Comparison of ENCODE assay signal across 11 cellular contexts in the genomic region with DNA sequence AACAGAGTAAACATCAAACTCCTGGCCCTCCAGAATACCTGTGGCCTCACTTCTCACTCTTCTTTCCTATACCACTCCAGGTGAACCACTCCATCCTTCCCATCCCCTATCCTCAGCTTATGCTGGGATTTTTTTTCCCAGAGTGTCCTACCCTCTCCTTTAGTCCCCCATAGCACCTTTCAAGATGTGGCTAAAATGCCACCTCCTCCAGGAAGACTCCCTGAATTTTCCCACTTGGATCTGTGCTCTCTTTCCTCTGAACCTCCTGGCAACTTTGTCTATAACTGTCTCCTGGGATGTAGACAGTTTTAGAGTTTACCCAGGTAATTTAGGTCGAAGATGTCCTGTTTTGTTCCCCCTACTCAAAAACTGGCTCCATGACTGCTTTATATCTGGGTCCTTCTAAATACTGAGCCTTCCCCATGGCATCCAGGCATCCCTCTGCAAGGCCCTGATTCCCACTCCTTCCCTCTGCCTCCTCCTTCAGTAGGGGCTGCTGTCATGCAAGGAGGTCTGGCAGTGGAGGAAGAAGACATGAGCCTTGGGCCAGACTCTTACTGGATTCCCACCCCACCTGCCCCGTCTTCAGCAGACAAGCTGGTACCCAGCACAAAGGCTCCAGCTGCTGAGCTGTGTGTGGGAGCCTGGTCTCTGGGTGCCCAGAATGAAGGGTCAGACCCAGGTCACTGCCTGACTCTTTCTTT.
DNase-seq lines count a peak whose midpoint lies in the region; ATAC-seq, FAIRE-seq and TF ChIP-seq lines count a peak whose summit lies in the region.
"Had no signal": no experiment of that assay in that cellular context is flagged by ENCODE, and none has a peak within 500 bp of the region (broad histone marks: within the 10 kb centered on the region; RNA-seq: fewer than 3 reads in every experiment).

No MANE protein-coding gene starts in this region.

- ATAC-seq in A549 (peak in 1 of 2 experiments; percentile 22; a peak in 3 of 6 replicates), HCT116 (no peak), K562 (no peak), HG03159 (IDR thresholded peaks at IDR 0.05; ENCODE audit: unreplicated experiment) (no peak), GM21367 (IDR thresholded peaks at IDR 0.05; ENCODE audit: unreplicated experiment) (no peak)

- 65% methylated on average over 2 of the region's 2 CpGs for WGBS in A549 (ENCODE audit: missing lambda C conversion rate)
- WGBS in K562 (ENCODE audit: insufficient coverage, low coverage, missing lambda C conversion rate): 31% methylated on average over 2 of the region's 2 CpGs

- TF ChIP-seq CTCF in A549 (IDR thresholded peaks at IDR 0.05): no peak
- no peak for TF ChIP-seq CTCF in HCT116 (IDR thresholded peaks at IDR 0.05 in 2 of 3, conservative IDR thresholded peaks at IDR 0.05 in 1 of 3; ENCODE audit: borderline replicate concordance in 1 of 3, insufficient read depth in 1 of 3, low read depth in 2 of 3, low read length in 2 of 3)
- TF ChIP-seq CTCF in K562 (IDR thresholded peaks at IDR 0.05 in 2 of 3, conservative IDR thresholded peaks at IDR 0.05 in 1 of 3; ENCODE audit: insufficient read depth in 2 of 3, low read depth in 1 of 3, low read length in 3 of 3): no peak

- H3K9ac ChIP-seq in HCT116 (ENCODE audit: low read length) (peak overlapping the region; percentile 21), K562 (ENCODE audit: insufficient read depth in 1 of 2, low read depth in 2 of 2, low read length in 2 of 2) (0 out of 4 replicates have a peak overlapping the region, but pooled peaks of 1 of the 2 experiments have one; percentile 27)

- H3K27ac ChIP-seq in A549 (peak overlapping the region; percentile 1 to 66; a peak in 4 of 6 replicates), HCT116 (ENCODE audit: low read depth, low read length) (no peak overlapping the region), K562 (ENCODE audit: extremely low read depth, low read depth, low read length) (no peak overlapping the region)
- H3K27ac ChIP-seq: breast epithelium had no signal

- TF ChIP-seq POLR2A in A549 (IDR thresholded peaks at IDR 0.05; ENCODE audit: low read length) (no peak), HCT116 (IDR thresholded peaks at IDR 0.05; ENCODE audit: borderline replicate concordance, extremely low read depth, insufficient read depth, insufficient read length) (no peak), K562 (conservative IDR thresholded peaks at IDR 0.05) (no peak)

- TF ChIP-seq EP300 in A549 (IDR thresholded peaks at IDR 0.05): no peak
- no peak for TF ChIP-seq EP300 in K562 (IDR thresholded peaks at IDR 0.05; ENCODE audit: low read length)

- DNase-seq in A549 (ENCODE audit: low read depth in 1 of 2, low spot score in 1 of 2): no peak
- no peak for DNase-seq in HCT116 (ENCODE audit: low read depth, low spot score)
- DNase-seq in K562 (ENCODE audit: extremely low read depth in 1 of 4, low spot score in 3 of 4): no peak
- DNase-seq in mesenteric fat pad (ENCODE audit: low spot score): peak; percentile 49
- no peak for DNase-seq in NCI-H146 treated with DMSO at 0.1 percent for 48 hours (lab: John Stamatoyannopoulos, UW; ENCODE audit: unreplicated experiment)
- no peak for DNase-seq in EL
- DNase-seq: NCI-H187 treated with DMSO at 0.1 percent for 48 hours had no signal

- H3K4me1 ChIP-seq in A549 (peaks cover 17% of the 10 kb centered on the region), HCT116 (ENCODE audit: control insufficient read depth in 1 of 2, insufficient read depth in 2 of 2, low read length in 2 of 2) (peaks cover 0 to 22% of the 10 kb centered on the region in 2 experiments; a peak in 3 of 4 replicates), K562 (replicated peaks in 1 of 2; ENCODE audit: control insufficient read depth in 2 of 2, insufficient read depth in 2 of 2, low read length in 2 of 2) (peaks cover 0 to 13% of the 10 kb centered on the region in 2 experiments; a peak in 3 of 5 replicates)
- H3K4me1 ChIP-seq: breast epithelium had no signal

- H3K79me2 ChIP-seq in HCT116 (ENCODE audit: insufficient read depth, low read length) (no peaks in the 10 kb centered on the region), K562 (ENCODE audit: control insufficient read depth, insufficient read depth, low read length) (no peaks in the 10 kb centered on the region)

- RAD21 ChIA-PET in HCT116 (lab: Charles Lee; ENCODE audit: low non-redundant PET in 1 of 2, low total read pairs in 2 of 2, uncharacterized antibody in 2 of 2, unreplicated experiment in 2 of 2): no interaction called here

- no peak for TF ChIP-seq RAD21 in A549 (conservative IDR thresholded peaks at IDR 0.05 in 1 of 2, IDR thresholded peaks at IDR 0.05 in 1 of 2)
- TF ChIP-seq RAD21 in HCT116 (IDR thresholded peaks at IDR 0.05; ENCODE audit: low read depth): no peak
- TF ChIP-seq RAD21 in K562 (CRISPR knock-in tag; conservative IDR thresholded peaks at IDR 0.05 in 1 of 2, IDR thresholded peaks at IDR 0.05 in 1 of 2): no peak

- in situ Hi-C loops in K562 (cut with MboI): no loop called here

- no peak overlapping the region for H3K4me3 ChIP-seq in A549
- H3K4me3 ChIP-seq in HCT116 (replicated peaks in 1 of 2; ENCODE audit: low read depth in 1 of 2, low read length in 2 of 2): no peak overlapping the region
- no peak overlapping the region for H3K4me3 ChIP-seq in K562
- H3K4me3 ChIP-seq: MG63 had no signal

- FAIRE-seq in A549 (lab: Jason Lieb, UNC): no peak
- FAIRE-seq in K562 (lab: Jason Lieb, UNC): no peak

- intact Hi-C loops in HCT116 (cut with micrococcal nuclease): no loop called here
- intact Hi-C loops in K562 (cut with micrococcal nuclease): loop anchor here (5.0 kb wide), 1 partner anchor 39 kb away; no protein-coding TSS in a partner anchor

- BruUV-seq in HCT116 (replicated peaks; lab: Mats Ljungman, UMichigan): no TSS peak
- no TSS peak for BruUV-seq in K562 (replicated peaks; lab: Mats Ljungman, UMichigan)

- CTCF ChIA-PET in A549 (lab: Yijun Ruan, JAX): interaction anchor here (0.5 to 12.7 kb wide), 42 partner anchors 12 to 441 kb away, joined by 3 to 224 read pairs (median 4); no protein-coding TSS in a partner anchor
- CTCF ChIA-PET in HCT116 (lab: Charles Lee): interaction anchor here (0.7 to 1.0 kb wide), 3 partner anchors 12 to 68 kb away, joined by 3 to 9 read pairs (median 4); no protein-coding TSS in a partner anchor
- CTCF ChIA-PET in K562 (lab: Yijun Ruan, JAX; ENCODE audit: low intra/inter-chr PET ratio): interaction anchor here (1.3 to 1.4 kb wide), 3 partner anchors 40 to 89 kb away, joined by 4 to 8 read pairs (median 7); no protein-coding TSS in a partner anchor

- H3K9me1 ChIP-seq in K562 (ENCODE audit: control insufficient read depth, insufficient read depth, low read length): no peaks in the 10 kb centered on the region

- H3K27me3 ChIP-seq in HCT116 (ENCODE audit: insufficient read depth, low read length) (no peaks in the 10 kb centered on the region), K562 (ENCODE audit: control insufficient read depth in 2 of 2, insufficient read depth in 2 of 2, low read length in 2 of 2) (peaks cover 0 to 2% of the 10 kb centered on the region in 2 experiments; a peak in 1 of 5 replicates)
- H3K27me3 ChIP-seq: breast epithelium, MG63 had no signal

- H3K9me3 ChIP-seq in A549 (no peaks in the 10 kb centered on the region), HCT116 (ENCODE audit: control insufficient read depth in 1 of 2, insufficient read depth in 1 of 2, low read depth in 1 of 2, low read length in 2 of 2) (no peaks in the 10 kb centered on the region), K562 (replicated peaks; ENCODE audit: control insufficient read depth, insufficient read depth, low read depth, low read length) (no peaks in the 10 kb centered on the region)
- H3K9me3 ChIP-seq: breast epithelium, MG63 had no signal

- H3K9me2 ChIP-seq in HCT116 (ENCODE audit: insufficient read depth): no peaks in the 10 kb centered on the region

- H4K20me1 ChIP-seq in HCT116 (ENCODE audit: insufficient read depth) (no peaks in the 10 kb centered on the region), K562 (replicated peaks; ENCODE audit: control insufficient read depth, insufficient read depth, low read length) (no peaks in the 10 kb centered on the region)

- H3K36me3 ChIP-seq in HCT116 (ENCODE audit: control insufficient read depth in 1 of 2, insufficient read depth in 2 of 2, low read length in 2 of 2) (no peaks in the 10 kb centered on the region), K562 (ENCODE audit: control insufficient read depth, insufficient read depth, low read length) (no peaks in the 10 kb centered on the region)
- H3K36me3 ChIP-seq: breast epithelium had no signal

- H3K4me2 ChIP-seq in A549 (peak overlapping the region; percentile 21), HCT116 (ENCODE audit: low read length) (peak overlapping the region; percentile 55), K562 (ENCODE audit: insufficient read depth, low read length) (no peak overlapping the region)

- H2AFZ ChIP-seq in HCT116 (ENCODE audit: low read depth, low read length, poor library complexity, severe bottlenecking) (peak overlapping the region; percentile 13), K562 (ENCODE audit: low read depth, low read length) (no peak overlapping the region)

- POLR2A ChIA-PET in A549 (lab: Yijun Ruan, JAX): no interaction called here
- POLR2A ChIA-PET in HCT116 (lab: Charles Lee): no interaction called here
- POLR2A ChIA-PET in K562 (lab: Yijun Ruan, JAX): interaction anchor here (0.7 kb wide), 1 partner anchor 20 kb away, joined by 3 read pairs; no protein-coding TSS in a partner anchor

TF ChIP-seq in A549, 52 proteins besides CTCF, POLR2A, EP300 and RAD21:
- TF ChIP-seq HDAC2 (IDR thresholded peaks at IDR 0.05) (no peak), ZFP36 (IDR thresholded peaks at IDR 0.05; ENCODE audit: borderline replicate concordance, partially characterized antibody) (peak; percentile 90)

TF ChIP-seq in HCT116, 20 proteins besides CTCF, POLR2A, EP300 and RAD21:
- TF ChIP-seq TCF7L2 (IDR thresholded peaks at IDR 0.05; ENCODE audit: borderline replicate concordance, extremely low read depth, insufficient read depth, insufficient read length): no peak
- TF ChIP-seq, protein P1, sequence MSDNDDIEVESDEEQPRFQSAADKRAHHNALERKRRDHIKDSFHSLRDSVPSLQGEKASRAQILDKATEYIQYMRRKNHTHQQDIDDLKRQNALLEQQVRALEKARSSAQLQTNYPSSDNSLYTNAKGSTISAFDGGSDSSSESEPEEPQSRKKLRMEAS (IDR thresholded peaks at IDR 0.05): no peak
TF ChIP-seq in HCT116: peak in this region for 0.

TF ChIP-seq in K562, 482 proteins besides CTCF, POLR2A, EP300 and RAD21:
- TF ChIP-seq ZFP36 (IDR thresholded peaks at IDR 0.05; ENCODE audit: low read depth, low read length, partially characterized antibody): peak; percentile 92
- TF ChIP-seq ZSCAN32 (CRISPR knock-in tag; IDR thresholded peaks at IDR 0.05): no peak

Comparison
In these comparisons a context has a peak if more than half of its experiments do, and no peak if none do; other contexts are left out.
1. H3K27ac ChIP-seq: peak in A549 (2 of 2); none in HCT116 (single experiment) and K562 (single experiment).